In genomic region chr3:113211370-113212154, GRCh38 we compare ENCODE assay signal across 1 cellular context.
TF ChIP-seq lines count a peak whose summit lies in the region.

A gene with protein sequence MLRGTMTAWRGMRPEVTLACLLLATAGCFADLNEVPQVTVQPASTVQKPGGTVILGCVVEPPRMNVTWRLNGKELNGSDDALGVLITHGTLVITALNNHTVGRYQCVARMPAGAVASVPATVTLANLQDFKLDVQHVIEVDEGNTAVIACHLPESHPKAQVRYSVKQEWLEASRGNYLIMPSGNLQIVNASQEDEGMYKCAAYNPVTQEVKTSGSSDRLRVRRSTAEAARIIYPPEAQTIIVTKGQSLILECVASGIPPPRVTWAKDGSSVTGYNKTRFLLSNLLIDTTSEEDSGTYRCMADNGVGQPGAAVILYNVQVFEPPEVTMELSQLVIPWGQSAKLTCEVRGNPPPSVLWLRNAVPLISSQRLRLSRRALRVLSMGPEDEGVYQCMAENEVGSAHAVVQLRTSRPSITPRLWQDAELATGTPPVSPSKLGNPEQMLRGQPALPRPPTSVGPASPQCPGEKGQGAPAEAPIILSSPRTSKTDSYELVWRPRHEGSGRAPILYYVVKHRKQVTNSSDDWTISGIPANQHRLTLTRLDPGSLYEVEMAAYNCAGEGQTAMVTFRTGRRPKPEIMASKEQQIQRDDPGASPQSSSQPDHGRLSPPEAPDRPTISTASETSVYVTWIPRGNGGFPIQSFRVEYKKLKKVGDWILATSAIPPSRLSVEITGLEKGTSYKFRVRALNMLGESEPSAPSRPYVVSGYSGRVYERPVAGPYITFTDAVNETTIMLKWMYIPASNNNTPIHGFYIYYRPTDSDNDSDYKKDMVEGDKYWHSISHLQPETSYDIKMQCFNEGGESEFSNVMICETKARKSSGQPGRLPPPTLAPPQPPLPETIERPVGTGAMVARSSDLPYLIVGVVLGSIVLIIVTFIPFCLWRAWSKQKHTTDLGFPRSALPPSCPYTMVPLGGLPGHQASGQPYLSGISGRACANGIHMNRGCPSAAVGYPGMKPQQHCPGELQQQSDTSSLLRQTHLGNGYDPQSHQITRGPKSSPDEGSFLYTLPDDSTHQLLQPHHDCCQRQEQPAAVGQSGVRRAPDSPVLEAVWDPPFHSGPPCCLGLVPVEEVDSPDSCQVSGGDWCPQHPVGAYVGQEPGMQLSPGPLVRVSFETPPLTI (plus strand): TSS chr3:113211557. CDS start chr3:113249803, 38,246 bp downstream.

TF ChIP-seq in HepG2, 621 proteins besides CTCF, POLR2A, EP300 and RAD21:
- peak; percentile 64 for TF ChIP-seq BCL6 (CRISPR knock-in tag; IDR thresholded peaks at IDR 0.05)
- peak; percentile 31; the same call in 1 of the 2 replicates for TF ChIP-seq ZNF777 (CRISPR knock-in tag; IDR thresholded peaks at IDR 0.05)
- peak; percentile 4; the same call in 1 of the 2 replicates for TF ChIP-seq EZH2 (conservative IDR thresholded peaks at IDR 0.05; ENCODE audit: low read depth, low read length)
- no peak for TF ChIP-seq ZBTB2 (CRISPR knock-in tag; IDR thresholded peaks at IDR 0.05; ENCODE audit: low read depth)
- TF ChIP-seq SYNCRIP (IDR thresholded peaks at IDR 0.05; ENCODE audit: insufficient read depth, low read depth, low read length) = no peak
- TF ChIP-seq CBX2 (IDR thresholded peaks at IDR 0.05; ENCODE audit: low read depth, low read length) = no peak
- 0 out of 2 replicates have a peak, but pooled peaks have one; percentile 67 for TF ChIP-seq CBX2 (CRISPR knock-in tag; IDR thresholded peaks at IDR 0.05; ENCODE audit: low read depth)
- TF ChIP-seq KDM2A (CRISPR knock-in tag; IDR thresholded peaks at IDR 0.05; ENCODE audit: borderline replicate concordance, low read depth) = 0 out of 2 replicates have a peak, but pooled peaks have one; percentile 21
- TF ChIP-seq NFKBIZ (CRISPR knock-in tag; IDR thresholded peaks at IDR 0.05) = no peak
- 0 out of 2 replicates have a peak, but pooled peaks have one; percentile 61 for TF ChIP-seq RNF2 (conservative IDR thresholded peaks at IDR 0.05; ENCODE audit: low read depth)
- TF ChIP-seq ZNF260 (CRISPR knock-in tag; IDR thresholded peaks at IDR 0.05; ENCODE audit: borderline replicate concordance, low read depth) = no peak
- TF ChIP-seq, protein P1, sequence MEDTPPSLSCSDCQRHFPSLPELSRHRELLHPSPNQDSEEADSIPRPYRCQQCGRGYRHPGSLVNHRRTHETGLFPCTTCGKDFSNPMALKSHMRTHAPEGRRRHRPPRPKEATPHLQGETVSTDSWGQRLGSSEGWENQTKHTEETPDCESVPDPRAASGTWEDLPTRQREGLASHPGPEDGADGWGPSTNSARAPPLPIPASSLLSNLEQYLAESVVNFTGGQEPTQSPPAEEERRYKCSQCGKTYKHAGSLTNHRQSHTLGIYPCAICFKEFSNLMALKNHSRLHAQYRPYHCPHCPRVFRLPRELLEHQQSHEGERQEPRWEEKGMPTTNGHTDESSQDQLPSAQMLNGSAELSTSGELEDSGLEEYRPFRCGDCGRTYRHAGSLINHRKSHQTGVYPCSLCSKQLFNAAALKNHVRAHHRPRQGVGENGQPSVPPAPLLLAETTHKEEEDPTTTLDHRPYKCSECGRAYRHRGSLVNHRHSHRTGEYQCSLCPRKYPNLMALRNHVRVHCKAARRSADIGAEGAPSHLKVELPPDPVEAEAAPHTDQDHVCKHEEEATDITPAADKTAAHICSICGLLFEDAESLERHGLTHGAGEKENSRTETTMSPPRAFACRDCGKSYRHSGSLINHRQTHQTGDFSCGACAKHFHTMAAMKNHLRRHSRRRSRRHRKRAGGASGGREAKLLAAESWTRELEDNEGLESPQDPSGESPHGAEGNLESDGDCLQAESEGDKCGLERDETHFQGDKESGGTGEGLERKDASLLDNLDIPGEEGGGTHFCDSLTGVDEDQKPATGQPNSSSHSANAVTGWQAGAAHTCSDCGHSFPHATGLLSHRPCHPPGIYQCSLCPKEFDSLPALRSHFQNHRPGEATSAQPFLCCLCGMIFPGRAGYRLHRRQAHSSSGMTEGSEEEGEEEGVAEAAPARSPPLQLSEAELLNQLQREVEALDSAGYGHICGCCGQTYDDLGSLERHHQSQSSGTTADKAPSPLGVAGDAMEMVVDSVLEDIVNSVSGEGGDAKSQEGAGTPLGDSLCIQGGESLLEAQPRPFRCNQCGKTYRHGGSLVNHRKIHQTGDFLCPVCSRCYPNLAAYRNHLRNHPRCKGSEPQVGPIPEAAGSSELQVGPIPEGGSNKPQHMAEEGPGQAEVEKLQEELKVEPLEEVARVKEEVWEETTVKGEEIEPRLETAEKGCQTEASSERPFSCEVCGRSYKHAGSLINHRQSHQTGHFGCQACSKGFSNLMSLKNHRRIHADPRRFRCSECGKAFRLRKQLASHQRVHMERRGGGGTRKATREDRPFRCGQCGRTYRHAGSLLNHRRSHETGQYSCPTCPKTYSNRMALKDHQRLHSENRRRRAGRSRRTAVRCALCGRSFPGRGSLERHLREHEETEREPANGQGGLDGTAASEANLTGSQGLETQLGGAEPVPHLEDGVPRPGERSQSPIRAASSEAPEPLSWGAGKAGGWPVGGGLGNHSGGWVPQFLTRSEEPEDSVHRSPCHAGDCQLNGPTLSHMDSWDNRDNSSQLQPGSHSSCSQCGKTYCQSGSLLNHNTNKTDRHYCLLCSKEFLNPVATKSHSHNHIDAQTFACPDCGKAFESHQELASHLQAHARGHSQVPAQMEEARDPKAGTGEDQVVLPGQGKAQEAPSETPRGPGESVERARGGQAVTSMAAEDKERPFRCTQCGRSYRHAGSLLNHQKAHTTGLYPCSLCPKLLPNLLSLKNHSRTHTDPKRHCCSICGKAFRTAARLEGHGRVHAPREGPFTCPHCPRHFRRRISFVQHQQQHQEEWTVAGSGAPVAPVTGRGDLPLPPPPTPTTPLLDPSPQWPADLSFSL (CRISPR knock-in tag; IDR thresholded peaks at IDR 0.05) = peak; percentile 98
- TF ChIP-seq MTF2 (CRISPR knock-in tag; IDR thresholded peaks at IDR 0.05; ENCODE audit: borderline replicate concordance) = 0 out of 2 replicates have a peak, but pooled peaks have one; percentile 59
- peak; percentile 67 for TF ChIP-seq FOSL2 (CRISPR knock-in tag; IDR thresholded peaks at IDR 0.05)
- peak; percentile 41; the same call in 1 of the 2 replicates for TF ChIP-seq ZNF687 (CRISPR knock-in tag; IDR thresholded peaks at IDR 0.05)
- TF ChIP-seq ZNF12 (CRISPR knock-in tag; IDR thresholded peaks at IDR 0.05) = no peak
- TF ChIP-seq ZNF800 (CRISPR knock-in tag; IDR thresholded peaks at IDR 0.05) = peak; percentile 48; the same call in 1 of the 2 replicates
